ENCODE assay signal across 15 cellular contexts in genomic region chr6:16909599-16910360, GRCh38.
A peak's percentile ranks its signal among the peaks of the same experiment; 100 is the strongest.
DNase-seq lines count a peak whose midpoint lies in the region; ATAC-seq and TF ChIP-seq lines count a peak whose summit lies in the region.
"Had no signal": no experiment of that assay in that cellular context is flagged by ENCODE, and none has a peak within 500 bp of the region (broad histone marks: within the 10 kb centered on the region; RNA-seq: fewer than 3 reads in every experiment).

No MANE protein-coding gene starts in this region.

- H3K9me3 ChIP-seq in SK-N-SH = peaks cover 9% of the 10 kb centered on the region; the same call in 1 of the 2 replicates
- H3K9me3 ChIP-seq in Caco-2 = peaks cover 6% of the 10 kb centered on the region; the same call in 1 of the 2 replicates

- no peak overlapping the region for H3K27ac Mint-ChIP-seq in Caco-2 (ENCODE audit: unreplicated experiment)
- H3K27ac Mint-ChIP-seq: activated naive CD4-positive, alpha-beta T cell treated with anti-CD3 and anti-CD28 coated beads for 36 hours had no signal

- H3K9me2 ChIP-seq in SK-N-SH = no peaks in the 10 kb centered on the region

- peak in 1 of 2 experiments; percentile 98; a peak in 2 of 4 replicates for TF ChIP-seq EP300 in SK-N-SH (IDR thresholded peaks at IDR 0.05; ENCODE audit: borderline replicate concordance in 1 of 2, low read depth in 1 of 2, low read length in 1 of 2)

- no peak for TF ChIP-seq CTCF in SK-N-SH (IDR thresholded peaks at IDR 0.05)
- TF ChIP-seq CTCF in GM10266 (IDR thresholded peaks at IDR 0.05; ENCODE audit: control insufficient read depth, insufficient read depth, low read depth, missing control alignments) = no peak
- TF ChIP-seq CTCF in Caco-2 (IDR thresholded peaks at IDR 0.05; ENCODE audit: insufficient read depth in 1 of 2, low read depth in 1 of 2, low read length in 1 of 2, severe bottlenecking in 1 of 2, unreplicated experiment in 1 of 2) = no peak

- no peak overlapping the region for H3K4me3 Mint-ChIP-seq in Caco-2 (ENCODE audit: unreplicated experiment)
- H3K4me3 Mint-ChIP-seq: activated naive CD4-positive, alpha-beta T cell treated with anti-CD3 and anti-CD28 coated beads for 36 hours had no signal

- H3K4me1 ChIP-seq in SK-N-SH (ENCODE audit: control insufficient read depth in 1 of 2, insufficient read depth in 2 of 2, low read depth in 1 of 2, low read length in 1 of 2) (peaks cover 0 to 13% of the 10 kb centered on the region in 2 experiments; a peak in 2 of 4 replicates), Caco-2 (0 out of 2 replicates have a peak, but pooled peaks cover 5% of the 10 kb centered on the region)

- BruUV-seq in Caco-2 (replicated peaks; lab: Mats Ljungman, UMichigan) = no TSS peak

- no peaks in the 10 kb centered on the region for H3K9me3 Mint-ChIP-seq in Caco-2 (ENCODE audit: unreplicated experiment)

- POLR2A ChIA-PET in SK-N-SH (lab: Yijun Ruan, JAX) = no interaction called here
- POLR2A ChIA-PET in Caco-2 (lab: Charles Lee) = no interaction called here

- H3K4me3 ChIP-seq in SK-N-SH (ENCODE audit: low read depth in 2 of 2, low read length in 1 of 2) (no peak overlapping the region), Caco-2 (ENCODE audit: low read depth, low read length) (no peak overlapping the region)

- H3K79me2 ChIP-seq in SK-N-SH (ENCODE audit: insufficient read depth) = no peaks in the 10 kb centered on the region

- H4K20me1 ChIP-seq in SK-N-SH (ENCODE audit: insufficient read depth) = no peaks in the 10 kb centered on the region

- no peak for TF ChIP-seq RAD21 in SK-N-SH (IDR thresholded peaks at IDR 0.05; ENCODE audit: low read length)

- intact Hi-C loops in Caco-2 (cut with micrococcal nuclease; ENCODE audit: unreplicated experiment) = no loop called here

- peaks cover 6% of the 10 kb centered on the region for H3K27me3 Mint-ChIP-seq in Caco-2 (ENCODE audit: insufficient read depth, unreplicated experiment)

- no peak for DNase-seq in SK-N-SH
- DNase-seq in amniotic epithelial cell (ENCODE audit: low read depth) = peak; percentile 93
- DNase-seq in glomerular visceral epithelial cell (ENCODE audit: extremely low spot score) = peak; percentile 91
- no peak for DNase-seq in GM10266 (ENCODE audit: extremely low spot score)
- no peak for DNase-seq in DMS153 (lab: John Stamatoyannopoulos, UW)
- DNase-seq in Caco-2 = no peak
- no peak for DNase-seq in inferior parietal cortex (ENCODE audit: extremely low spot score)
- DNase-seq: 8988T; activated naive CD4-positive, alpha-beta T cell treated with anti-CD3 and anti-CD28 coated beads for 36 hours; NCI-H1048; NCI-H345; stimulated activated naive CD4-positive, alpha-beta T cell treated with Interleukin-2 at 50 U/mL for 16 hours; WERI-Rb-1 had no signal

- H3K36me3 Mint-ChIP-seq in Caco-2 (ENCODE audit: insufficient read depth, unreplicated experiment) = no peaks in the 10 kb centered on the region

- peak overlapping the region; percentile 67; the same call in 1 of the 2 replicates for H3K9ac ChIP-seq in SK-N-SH

- H3K4me1 Mint-ChIP-seq in Caco-2 (ENCODE audit: low read depth, unreplicated experiment) = peaks cover 7% of the 10 kb centered on the region

- H3K36me3 ChIP-seq in SK-N-SH (replicated peaks in 1 of 2; ENCODE audit: control insufficient read depth in 1 of 2, insufficient read depth in 2 of 2, low read length in 1 of 2) = no peaks in the 10 kb centered on the region
- H3K36me3 ChIP-seq in Caco-2 (ENCODE audit: control insufficient read depth, insufficient read depth, low read length) = no peaks in the 10 kb centered on the region
- H3K36me3 ChIP-seq: WERI-Rb-1 had no signal

- H3F3A ChIP-seq in SK-N-SH (replicated peaks; ENCODE audit: insufficient read depth) = peaks cover 31% of the 10 kb centered on the region

- 70% methylated on average over 4 of the region's 4 CpGs for WGBS in SK-N-SH (ENCODE audit: low lambda C conversion rate)

- ATAC-seq in SK-N-SH treated with all-trans-retinoic acid at 6 μM for 48 hours = no peak; the same call in 1 of the 3 replicates
- ATAC-seq: sciatic nerve had no signal

- H3K27me3 ChIP-seq in SK-N-SH (ENCODE audit: insufficient read depth) (no peaks in the 10 kb centered on the region), Caco-2 (replicated peaks; ENCODE audit: control insufficient read depth, insufficient read depth, low read length) (no peaks in the 10 kb centered on the region)

- H3K4me2 ChIP-seq in SK-N-SH = peak overlapping the region; percentile 67; the same call in 1 of the 2 replicates

- H3K27ac ChIP-seq in SK-N-SH (ENCODE audit: low read depth in 2 of 2, low read length in 1 of 2) = peak overlapping the region in 1 of 2 experiments; percentile 89; a peak in 2 of 4 replicates
- H3K27ac ChIP-seq: WERI-Rb-1 had no signal

- CTCF ChIA-PET in SK-N-SH (lab: Yijun Ruan, JAX) = interaction anchor here (2.1 kb wide), 1 partner anchor 55 kb away, joined by 6 read pairs; no protein-coding TSS in a partner anchor
- CTCF ChIA-PET in Caco-2 (lab: Charles Lee) = no interaction called here

- H2AFZ ChIP-seq in SK-N-SH (ENCODE audit: low read depth) = no peak overlapping the region

TF ChIP-seq in SK-N-SH, 30 proteins besides CTCF, POLR2A, EP300 and RAD21 (continues in another document):
- TF ChIP-seq MEF2A (IDR thresholded peaks at IDR 0.05; ENCODE audit: borderline replicate concordance, low read depth) = peak; percentile 83; the same call in 1 of the 2 replicates
- TF ChIP-seq USF1 (IDR thresholded peaks at IDR 0.05; ENCODE audit: borderline replicate concordance, low read depth) = no peak
- no peak for TF ChIP-seq MXI1 (IDR thresholded peaks at IDR 0.05; ENCODE audit: low read depth, low read length)
- peak; percentile 95 for TF ChIP-seq RXRA (IDR thresholded peaks at IDR 0.05; ENCODE audit: borderline replicate concordance, low read depth)
- peak; percentile 98 for TF ChIP-seq NFIC (IDR thresholded peaks at IDR 0.05; ENCODE audit: borderline replicate concordance)
- TF ChIP-seq RCOR1 (IDR thresholded peaks at IDR 0.05; ENCODE audit: low read length) = no peak
- TF ChIP-seq FOXM1 (IDR thresholded peaks at IDR 0.05; ENCODE audit: low read depth) = peak; percentile 85
- peak; percentile 42; the same call in 1 of the 2 replicates for TF ChIP-seq YY1 (IDR thresholded peaks at IDR 0.05; ENCODE audit: low read depth)
- TF ChIP-seq IRF3 (IDR thresholded peaks at IDR 0.05; ENCODE audit: low read depth, low read length) = no peak
- peak; percentile 92 for TF ChIP-seq JUND (IDR thresholded peaks at IDR 0.05)
- TF ChIP-seq TAF1 (IDR thresholded peaks at IDR 0.05; ENCODE audit: borderline replicate concordance, low read depth, low read length) = no peak; the same call in 1 of the 2 replicates
- peak; percentile 61; the same call in 1 of the 2 replicates for TF ChIP-seq POLR2AphosphoS5 (IDR thresholded peaks at IDR 0.05; ENCODE audit: low read depth, low read length)

TF ChIP-seq in SK-N-SH treated with all-trans-retinoic acid at 6 μM for 48 hours, 23 proteins besides CTCF, POLR2A, EP300 and RAD21:
- TF ChIP-seq PATZ1 (CRISPR knock-in tag; IDR thresholded peaks at IDR 0.05; ENCODE audit: borderline replicate concordance) = no peak
- TF ChIP-seq CREB5 (CRISPR knock-in tag; IDR thresholded peaks at IDR 0.05; ENCODE audit: low read depth) = no peak

Comparison
In these comparisons a context has a peak if more than half of its experiments do, and no peak if none do; other contexts are left out.
1. DNase-seq: peak in amniotic epithelial cell (single experiment) and glomerular visceral epithelial cell (single experiment); none in SK-N-SH (single experiment), GM10266 (single experiment), DMS153 (single experiment), Caco-2 (0 of 2) and inferior parietal cortex (single experiment).